In the genomic region with DNA sequence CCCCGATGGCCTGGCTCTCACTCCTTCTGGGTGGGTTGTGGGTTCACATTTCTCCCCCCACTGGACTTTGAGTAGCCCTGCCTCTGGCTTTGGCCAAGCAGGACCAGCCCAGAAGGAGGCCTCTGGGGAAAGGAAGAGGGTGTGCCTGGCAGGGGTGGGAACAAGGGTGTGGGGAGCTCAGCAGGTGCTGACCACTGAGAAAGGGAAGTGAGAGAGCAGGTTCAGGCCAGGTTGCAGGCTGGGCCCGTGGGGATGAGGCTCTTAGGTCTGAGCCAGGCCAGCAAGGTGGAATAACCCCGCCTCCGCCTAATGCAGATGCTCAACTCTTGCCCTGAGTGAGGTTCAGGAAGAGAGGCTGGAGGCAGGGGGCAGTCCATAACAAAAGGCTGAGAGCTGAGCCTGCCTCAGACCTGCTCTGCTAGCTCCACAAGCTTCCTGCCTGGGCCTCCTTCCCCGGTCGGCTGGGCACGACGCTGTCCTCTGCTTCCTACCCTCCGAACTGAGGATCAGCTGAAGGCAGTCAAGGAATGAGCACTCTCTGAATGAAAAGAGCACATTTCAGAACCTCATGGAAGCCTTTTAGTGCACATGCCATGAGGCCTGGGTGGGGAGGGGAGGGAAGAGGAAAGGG, we compare ENCODE assay signal across 11 cellular contexts.
DNase-seq lines count a peak whose midpoint lies in the region; ATAC-seq, FAIRE-seq and TF ChIP-seq lines count a peak whose summit lies in the region.
"Had no signal": no experiment of that assay in that cellular context is flagged by ENCODE, and none has a peak within 500 bp of the region (broad histone marks: within the 10 kb centered on the region; RNA-seq: fewer than 3 reads in every experiment).

No MANE protein-coding gene starts in this region.

- H3K27me3 ChIP-seq in GM12878 (replicated peaks in 1 of 2; ENCODE audit: control insufficient read depth in 2 of 2, insufficient read depth in 2 of 2, low read length in 1 of 2) (no peaks in the 10 kb centered on the region), left lung (no peaks in the 10 kb centered on the region)
- H3K27me3 ChIP-seq: hepatocyte had no signal

- H3K4me3 Mint-ChIP-seq in Calu3 (ENCODE audit: low read depth, unreplicated experiment), result no peak overlapping the region
- H3K4me3 Mint-ChIP-seq: activated naive CD4-positive, alpha-beta T cell treated with anti-CD3 and anti-CD28 coated beads, Interleukin-2, amount 50 U/mL, for 24 hours had no signal

- no peaks in the 10 kb centered on the region for H4K20me1 ChIP-seq in GM12878 (ENCODE audit: control insufficient read depth, insufficient read depth)

- no TSS peak for BruUV-seq in GM12878 (replicated peaks; lab: Mats Ljungman, UMichigan)
- BruUV-seq in Calu3 (replicated peaks; lab: Mats Ljungman, UMichigan), result no TSS peak

- no peak overlapping the region for H3K27ac Mint-ChIP-seq in Calu3 (ENCODE audit: unreplicated experiment)
- H3K27ac Mint-ChIP-seq: activated naive CD4-positive, alpha-beta T cell treated with anti-CD3 and anti-CD28 coated beads, Interleukin-2, amount 50 U/mL, for 24 hours had no signal

- ATAC-seq in GM19351 (IDR thresholded peaks at IDR 0.05; ENCODE audit: unreplicated experiment) (peak; percentile 78), HG03060 (IDR thresholded peaks at IDR 0.05; ENCODE audit: low read depth, unreplicated experiment) (peak; percentile 59), GM12878 (peak; percentile 89), left lung (no peak)

- H3K27me3 Mint-ChIP-seq in Calu3 (ENCODE audit: unreplicated experiment), result peaks cover 92% of the 10 kb centered on the region

- FAIRE-seq in GM12878 (lab: Jason Lieb, UNC), result peak; percentile 99
- FAIRE-seq: D721Med had no signal

- peak; percentile 76 to 79; a peak in 3 of 4 replicates for TF ChIP-seq EP300 in GM12878 (IDR thresholded peaks at IDR 0.05; ENCODE audit: borderline replicate concordance in 1 of 2, control insufficient read depth in 1 of 2, low read depth in 2 of 2, low read length in 2 of 2)

- no peaks in the 10 kb centered on the region for H3K79me2 ChIP-seq in GM12878 (ENCODE audit: control insufficient read depth, insufficient read depth, low read length)
- H3K79me2 ChIP-seq: hepatocyte had no signal

- H3K9me3 ChIP-seq in GM12878 (replicated peaks; ENCODE audit: control insufficient read depth, insufficient read depth, low read length) (no peaks in the 10 kb centered on the region; the same call in 2 of the 3 replicates), left lung (no peaks in the 10 kb centered on the region)

- POLR2A ChIA-PET in GM12878 (lab: Charles Lee), result interaction anchor here (0.8 to 1.3 kb wide), 4 partner anchors 20 to 552 kb away, joined by 3 to 8 read pairs (median 3); no protein-coding TSS in a partner anchor

- H3K4me3 ChIP-seq in GM08714 (ENCODE audit: low read length), result peak overlapping the region; percentile 2; the same call in 1 of the 2 replicates
- H3K4me3 ChIP-seq in GM12878, result peak overlapping the region; percentile 10; the same call in 1 of the 2 replicates
- H3K4me3 ChIP-seq in left lung, result no peak overlapping the region
- H3K4me3 ChIP-seq: hepatocyte had no signal

- no peak overlapping the region for H2AFZ ChIP-seq in GM12878 (ENCODE audit: control insufficient read depth, low read depth, low read length)
- H2AFZ ChIP-seq: hepatocyte had no signal

- TF ChIP-seq RAD21 in GM12878 (IDR thresholded peaks at IDR 0.05; ENCODE audit: insufficient read depth, low read depth, low read length), result peak; percentile 44; the same call in 1 of the 2 replicates

- H3K36me3 Mint-ChIP-seq in Calu3 (ENCODE audit: insufficient read depth, unreplicated experiment), result no peaks in the 10 kb centered on the region
- H3K36me3 Mint-ChIP-seq: activated naive CD4-positive, alpha-beta T cell treated with anti-CD3 and anti-CD28 coated beads, Interleukin-2, amount 50 U/mL, for 24 hours had no signal

- H3K4me1 ChIP-seq in GM12878 (ENCODE audit: control insufficient read depth, insufficient read depth, low read length), result peaks cover 60% of the 10 kb centered on the region
- no peaks in the 10 kb centered on the region for H3K4me1 ChIP-seq in left lung

- CTCF ChIA-PET in GM12878 (lab: Yijun Ruan, JAX), result interaction anchor here (0.6 to 1.9 kb wide), 8 partner anchors 21 to 489 kb away, joined by 3 to 14 read pairs (median 4); partner anchors contain the start of gene TLE3
- CTCF ChIA-PET in Calu3 (lab: Charles Lee), result interaction anchor here (0.6 kb wide), 1 partner anchor 214 kb away, joined by 4 read pairs; no protein-coding TSS in a partner anchor

- H3K27ac ChIP-seq in GM12878 (ENCODE audit: control insufficient read depth, insufficient read depth), result peak overlapping the region; percentile 84
- H3K27ac ChIP-seq in left lung, result no peak overlapping the region
- H3K27ac ChIP-seq: hepatocyte had no signal

- RAD21 ChIA-PET in GM12878 (lab: Charles Lee; ENCODE audit: unreplicated experiment), result interaction anchor here (0.7 to 1.9 kb wide), 14 partner anchors 9 to 262 kb away, joined by 3 to 31 read pairs (median 7); partner anchors contain the start of gene TLE3

- TF ChIP-seq CTCF in GM12878 (IDR thresholded peaks at IDR 0.05 in 2 of 3, conservative IDR thresholded peaks at IDR 0.05 in 1 of 3; ENCODE audit: control insufficient read depth in 2 of 3, extremely low read depth in 1 of 3, insufficient read depth in 1 of 3, low read depth in 3 of 3, low read length in 3 of 3) (peak in 1 of 3 experiments; percentile 54; a peak in 2 of 6 replicates), Calu3 (IDR thresholded peaks at IDR 0.05; ENCODE audit: unreplicated experiment) (no peak), left lung (IDR thresholded peaks at IDR 0.05) (no peak)

- H3K4me2 ChIP-seq in GM12878 (ENCODE audit: control insufficient read depth, insufficient read depth), result peak overlapping the region; percentile 65
- H3K4me2 ChIP-seq: hepatocyte had no signal

- no peaks in the 10 kb centered on the region for H3K4me1 Mint-ChIP-seq in Calu3 (ENCODE audit: low read depth, unreplicated experiment)

- no peaks in the 10 kb centered on the region for H3K9me3 Mint-ChIP-seq in Calu3 (ENCODE audit: low read depth, unreplicated experiment)
- H3K9me3 Mint-ChIP-seq: activated naive CD4-positive, alpha-beta T cell treated with anti-CD3 and anti-CD28 coated beads, Interleukin-2, amount 50 U/mL, for 24 hours had no signal

- 2% methylated on average over 9 of the region's 9 CpGs for WGBS in GM12878 (ENCODE audit: insufficient coverage, insufficient replicate concordance, low lambda C conversion rate, missing lambda C conversion rate)

- peak overlapping the region; percentile 74 for H3K9ac ChIP-seq in GM12878 (ENCODE audit: control insufficient read depth, insufficient read depth, low read length)

- peak; percentile 93 for DNase-seq in GM12878 (ENCODE audit: low read depth, low spot score)
- DNase-seq in Calu3, result no peak
- DNase-seq in left lung, result no peak
- no peak for DNase-seq in stimulated activated CD4-positive, alpha-beta T cell treated with anti-CD3 and anti-CD28 coated beads, Interleukin-4, amount 100 ng/mL, for 1 hour
- DNase-seq in T-helper 9 cell, result no peak

- in situ Hi-C loops in GM12878 (cut with MboI), result no loop called here

- SMC1A ChIA-PET in GM12878 (lab: Charles Lee; ENCODE audit: uncharacterized antibody, unreplicated experiment), result interaction anchor here (0.7 to 1.8 kb wide), 11 partner anchors 8 to 288 kb away, joined by 3 to 19 read pairs (median 4); partner anchors contain the start of gene TLE3

- H3K36me3 ChIP-seq in GM12878 (ENCODE audit: control insufficient read depth in 2 of 2, insufficient read depth in 2 of 2, low read length in 1 of 2) (no peaks in the 10 kb centered on the region), left lung (no peaks in the 10 kb centered on the region)

- peak; percentile 79 for TF ChIP-seq POLR2A in GM12878 (IDR thresholded peaks at IDR 0.05; ENCODE audit: low read depth, low read length)

- intact Hi-C loops in GM12878 (cut with micrococcal nuclease; ENCODE audit: unreplicated experiment) (loop anchor here (1.0 to 5.0 kb wide), 4 partner anchors 21 to 472 kb away; partner anchors contain the start of gene TLE3), Calu3 (cut with micrococcal nuclease; ENCODE audit: unreplicated experiment) (no loop called here), left lung (cut with DNase I) (no loop called here)

TF ChIP-seq in GM12878, 131 proteins besides CTCF, POLR2A, EP300 and RAD21 (continues in another document):
- TF ChIP-seq TCF12 (IDR thresholded peaks at IDR 0.05; ENCODE audit: low read depth, low read length), result peak; percentile 97
- no peak for TF ChIP-seq RAD51 (IDR thresholded peaks at IDR 0.05)
- TF ChIP-seq STAT3 (IDR thresholded peaks at IDR 0.05; ENCODE audit: low read depth, low read length), result no peak
- TF ChIP-seq FOS (IDR thresholded peaks at IDR 0.05; ENCODE audit: borderline replicate concordance, extremely low read depth, insufficient read length), result no peak
- no peak for TF ChIP-seq TCF7 (IDR thresholded peaks at IDR 0.05; ENCODE audit: borderline replicate concordance)
- 0 out of 3 replicates have a peak, but pooled peaks of 1 of the 2 experiments have one; percentile 30 for TF ChIP-seq EGR1 (IDR thresholded peaks at IDR 0.05; ENCODE audit: borderline replicate concordance in 1 of 2, low read depth in 2 of 2, low read length in 2 of 2)
- TF ChIP-seq, protein P1, sequence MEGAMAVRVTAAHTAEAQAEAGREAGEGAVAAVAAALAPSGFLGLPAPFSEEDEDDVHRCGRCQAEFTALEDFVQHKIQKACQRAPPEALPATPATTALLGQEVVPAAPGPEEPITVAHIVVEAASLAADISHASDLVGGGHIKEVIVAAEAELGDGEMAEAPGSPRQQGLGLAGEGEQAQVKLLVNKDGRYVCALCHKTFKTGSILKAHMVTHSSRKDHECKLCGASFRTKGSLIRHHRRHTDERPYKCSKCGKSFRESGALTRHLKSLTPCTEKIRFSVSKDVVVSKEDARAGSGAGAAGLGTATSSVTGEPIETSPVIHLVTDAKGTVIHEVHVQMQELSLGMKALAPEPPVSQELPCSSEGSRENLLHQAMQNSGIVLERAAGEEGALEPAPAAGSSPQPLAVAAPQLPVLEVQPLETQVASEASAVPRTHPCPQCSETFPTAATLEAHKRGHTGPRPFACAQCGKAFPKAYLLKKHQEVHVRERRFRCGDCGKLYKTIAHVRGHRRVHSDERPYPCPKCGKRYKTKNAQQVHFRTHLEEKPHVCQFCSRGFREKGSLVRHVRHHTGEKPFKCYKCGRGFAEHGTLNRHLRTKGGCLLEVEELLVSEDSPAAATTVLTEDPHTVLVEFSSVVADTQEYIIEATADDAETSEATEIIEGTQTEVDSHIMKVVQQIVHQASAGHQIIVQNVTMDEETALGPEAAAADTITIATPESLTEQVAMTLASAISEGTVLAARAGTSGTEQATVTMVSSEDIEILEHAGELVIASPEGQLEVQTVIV (IDR thresholded peaks at IDR 0.05; ENCODE audit: borderline replicate concordance, partially characterized antibody), result no peak
- TF ChIP-seq JUND (IDR thresholded peaks at IDR 0.05; ENCODE audit: low read depth, low read length), result no peak
- peak; percentile 99 for TF ChIP-seq RUNX3 (IDR thresholded peaks at IDR 0.05; ENCODE audit: low read length)
- no peak for TF ChIP-seq NR2C2 (IDR thresholded peaks at IDR 0.05; ENCODE audit: borderline replicate concordance, control insufficient read depth, insufficient read length, low read depth)
- peak; percentile 97 for TF ChIP-seq EED (IDR thresholded peaks at IDR 0.05; ENCODE audit: low read depth)
- TF ChIP-seq MTA2 (IDR thresholded peaks at IDR 0.05; ENCODE audit: low read depth), result peak; percentile 76

Comparison
In these comparisons a context has a peak if more than half of its experiments do, and no peak if none do; other contexts are left out.
1. H3K4me3 ChIP-seq: peak in GM08714 (single experiment) and GM12878 (single experiment); none in left lung (0 of 2).